In genomic region chr11:47892546-47893276, GRCh38 we compare ENCODE assay signal across 8 cellular contexts. TPM values are rescaled to one million over a fixed set of nuclear protein-coding genes. Genes with fewer than 3 reads are reported as not detected.
DNase-seq lines count a peak whose midpoint lies in the region; ATAC-seq, FAIRE-seq and TF ChIP-seq lines count a peak whose summit lies in the region.
"Not testable (repeated sequence)": the region's sequence is repeated elsewhere in the genome, so short reads cannot be mapped to it uniquely, and the experiment has no call there.

No MANE protein-coding gene starts in this region.

- H3K9me1 ChIP-seq in K562 (ENCODE audit: control insufficient read depth, insufficient read depth, low read length), result not testable (repeated sequence)

- not testable (repeated sequence) for FAIRE-seq in K562 (lab: Jason Lieb, UNC); kidney (lab: Jason Lieb, UNC)

- TF ChIP-seq POLR2A in K562 (conservative IDR thresholded peaks at IDR 0.05); spleen (IDR thresholded peaks at IDR 0.05): not testable (repeated sequence)

- in situ Hi-C loops in K562 (cut with MboI), result not testable (repeated sequence)

- not testable (repeated sequence) for H3K9ac ChIP-seq in DND-41 (ENCODE audit: low read depth, low read length); K562 (ENCODE audit: insufficient read depth in 1 of 2, low read depth in 2 of 2, low read length in 2 of 2); kidney (ENCODE audit: low read length in 2 of 2); mesenchymal stem cell (ENCODE audit: low read length)

- H3K27ac ChIP-seq in DND-41 (ENCODE audit: low read length); WERI-Rb-1; K562 (ENCODE audit: extremely low read depth, low read depth, low read length); kidney (ENCODE audit: low read depth in 2 of 2, low read length in 2 of 2); mesenchymal stem cell (ENCODE audit: low read length, poor library complexity, severe bottlenecking); spleen: not testable (repeated sequence)

- POLR2A ChIA-PET in K562 (lab: Yijun Ruan, JAX), result not testable (repeated sequence)

- not testable (repeated sequence) for H4K20me1 ChIP-seq in DND-41 (ENCODE audit: insufficient read depth, low read length); K562 (replicated peaks; ENCODE audit: control insufficient read depth, insufficient read depth, low read length)

- not testable (repeated sequence) for ATAC-seq in DND-41 (ENCODE audit: insufficient read depth, low read depth); K562

- not testable (repeated sequence) for H3K4ac ChIP-seq in mesenchymal stem cell (ENCODE audit: low read depth in 1 of 2, low read length in 2 of 2)

- not testable (repeated sequence) for TF ChIP-seq CTCF in DND-41 (IDR thresholded peaks at IDR 0.05; ENCODE audit: borderline replicate concordance, extremely low read depth, low read length, poor library complexity, severe bottlenecking); WERI-Rb-1 (IDR thresholded peaks at IDR 0.05; ENCODE audit: low read depth, low read length); K562 (IDR thresholded peaks at IDR 0.05 in 2 of 3, conservative IDR thresholded peaks at IDR 0.05 in 1 of 3; ENCODE audit: insufficient read depth in 2 of 3, low read depth in 1 of 3, low read length in 3 of 3); glutamatergic neuron (IDR thresholded peaks at IDR 0.05; ENCODE audit: partially characterized antibody, unreplicated experiment); kidney (IDR thresholded peaks at IDR 0.05; ENCODE audit: borderline replicate concordance, extremely low read depth, insufficient read depth); spleen (IDR thresholded peaks at IDR 0.05 in 8 of 11, conservative IDR thresholded peaks at IDR 0.05 in 3 of 11)

- H3K4me3 Mint-ChIP-seq in glutamatergic neuron (ENCODE audit: unreplicated experiment), result not testable (repeated sequence)

- not testable (repeated sequence) for H2AFZ ChIP-seq in DND-41 (ENCODE audit: low read depth, low read length); K562 (ENCODE audit: low read depth, low read length); mesenchymal stem cell (ENCODE audit: low read depth, low read length)

- intact Hi-C loops in K562 (cut with micrococcal nuclease); kidney (cut with DNase I); spleen (cut with DNase I; ENCODE audit: low total_unique reads): not testable (repeated sequence)

- TF ChIP-seq RAD21 in K562 (CRISPR knock-in tag; conservative IDR thresholded peaks at IDR 0.05 in 1 of 2, IDR thresholded peaks at IDR 0.05 in 1 of 2), result not testable (repeated sequence)

- not testable (repeated sequence) for H3K23ac ChIP-seq in mesenchymal stem cell (ENCODE audit: low read length in 2 of 2)

- not testable (repeated sequence) for H3K4me3 ChIP-seq in DND-41 (ENCODE audit: low read depth in 1 of 2, low read length in 2 of 2); WERI-Rb-1 (ENCODE audit: low read depth, low read length); K562; kidney (ENCODE audit: low read length in 2 of 2); mesenchymal stem cell (ENCODE audit: insufficient read depth in 1 of 2, low read depth in 1 of 2, low read length in 2 of 2); spleen

- H2BK5ac ChIP-seq in mesenchymal stem cell (ENCODE audit: low read depth, low read length, poor library complexity, severe bottlenecking), result not testable (repeated sequence)

- not testable (repeated sequence) for H2BK120ac ChIP-seq in mesenchymal stem cell (ENCODE audit: low read depth, low read length)

- H3K79me1 ChIP-seq in mesenchymal stem cell (replicated peaks; ENCODE audit: low read length, poor library complexity, severe bottlenecking), result not testable (repeated sequence)

- not testable (repeated sequence) for H3K36me3 ChIP-seq in DND-41 (ENCODE audit: insufficient read depth, low read length); WERI-Rb-1; K562 (ENCODE audit: control insufficient read depth, insufficient read depth, low read length); kidney (ENCODE audit: control insufficient read depth in 1 of 2, insufficient read depth in 2 of 2, low read length in 2 of 2); mesenchymal stem cell (ENCODE audit: control insufficient read depth in 1 of 2, insufficient read depth in 2 of 2, low read depth in 1 of 2, low read length in 2 of 2); spleen

- H3K4me1 ChIP-seq in DND-41 (ENCODE audit: insufficient read depth, low read length); K562 (replicated peaks in 1 of 2; ENCODE audit: control insufficient read depth in 2 of 2, insufficient read depth in 2 of 2, low read length in 2 of 2); kidney (ENCODE audit: control insufficient read depth in 1 of 2, insufficient read depth in 1 of 2, low read depth in 1 of 2, low read length in 2 of 2); mesenchymal stem cell (ENCODE audit: control insufficient read depth, insufficient read depth, low read depth, low read length): not testable (repeated sequence)
- H3K4me1 ChIP-seq in spleen, result peaks cover 5 to 19% (median 15%) of the 10 kb centered on the region in 6 donors

- H3K27me3 Mint-ChIP-seq in glutamatergic neuron (ENCODE audit: unreplicated experiment), result not testable (repeated sequence)

- H4K91ac ChIP-seq in mesenchymal stem cell (ENCODE audit: low read length), result peak overlapping the region; percentile 39

- H3K36me3 Mint-ChIP-seq in glutamatergic neuron (ENCODE audit: unreplicated experiment), result not testable (repeated sequence)

- DNase-seq in DND-41, result peak; percentile 15
- DNase-seq in WERI-Rb-1, result peak; percentile 19
- not testable (repeated sequence) for DNase-seq in K562 (ENCODE audit: extremely low read depth in 1 of 4, low spot score in 3 of 4); mesenchymal stem cell
- peak; percentile 24 for DNase-seq in glutamatergic neuron
- peak; percentile 66 for DNase-seq in kidney
- peak; percentile 57 for DNase-seq in mesenteric fat pad (ENCODE audit: low spot score)
- peak; percentile 46 for DNase-seq in spleen

- H3K9me3 ChIP-seq in DND-41 (ENCODE audit: insufficient read depth, low read length, severe bottlenecking); WERI-Rb-1 (ENCODE audit: severe bottlenecking); K562 (replicated peaks; ENCODE audit: control insufficient read depth, insufficient read depth, low read depth, low read length); kidney (ENCODE audit: control insufficient read depth in 1 of 2, low read length in 2 of 2); mesenchymal stem cell (ENCODE audit: control insufficient read depth, low read length); spleen: not testable (repeated sequence)

- H3K9me3 Mint-ChIP-seq in glutamatergic neuron (ENCODE audit: unreplicated experiment), result not testable (repeated sequence)

- CTCF ChIA-PET in K562 (lab: Yijun Ruan, JAX; ENCODE audit: low intra/inter-chr PET ratio), result not testable (repeated sequence)

- H2BK15ac ChIP-seq in mesenchymal stem cell (ENCODE audit: low read depth, poor library complexity, severe bottlenecking), result not testable (repeated sequence)

- BruUV-seq in K562 (replicated peaks; lab: Mats Ljungman, UMichigan), result not testable (repeated sequence)

- H3K4me1 Mint-ChIP-seq in glutamatergic neuron (ENCODE audit: low read depth, unreplicated experiment), result not testable (repeated sequence)

- H3K27ac Mint-ChIP-seq in glutamatergic neuron (ENCODE audit: unreplicated experiment), result not testable (repeated sequence)

- not testable (repeated sequence) for H3K79me2 ChIP-seq in DND-41 (ENCODE audit: insufficient read depth, low read length); K562 (ENCODE audit: control insufficient read depth, insufficient read depth, low read length)

- TF ChIP-seq EP300 in K562 (IDR thresholded peaks at IDR 0.05; ENCODE audit: low read length), result not testable (repeated sequence)

- H3K14ac ChIP-seq in mesenchymal stem cell (ENCODE audit: low read length in 2 of 2), result not testable (repeated sequence)

- H2BK12ac ChIP-seq in mesenchymal stem cell (ENCODE audit: low read length in 2 of 2), result not testable (repeated sequence)

- H3K27me3 ChIP-seq in DND-41 (ENCODE audit: insufficient read depth, low read length, poor library complexity); WERI-Rb-1 (ENCODE audit: insufficient read depth, low read depth, severe bottlenecking); K562 (ENCODE audit: control insufficient read depth in 2 of 2, insufficient read depth in 2 of 2, low read length in 2 of 2); mesenchymal stem cell (ENCODE audit: control insufficient read depth in 1 of 2, insufficient read depth in 1 of 2, low read length in 2 of 2); spleen (replicated peaks in 1 of 7): not testable (repeated sequence)

- not testable (repeated sequence) for H2AK5ac ChIP-seq in mesenchymal stem cell (ENCODE audit: low read length, severe bottlenecking)

- not testable (repeated sequence) for H4K8ac ChIP-seq in mesenchymal stem cell (ENCODE audit: low read length)

- H3K4me2 ChIP-seq in DND-41 (ENCODE audit: insufficient read depth, low read length); K562 (ENCODE audit: insufficient read depth, low read length); mesenchymal stem cell (ENCODE audit: low read length, poor library complexity, severe bottlenecking): not testable (repeated sequence)

- WGBS in K562 (ENCODE audit: insufficient coverage, low coverage, missing lambda C conversion rate), result 72% methylated on average over 23 of the region's 57 CpGs
- 95% methylated on average over 26 of the region's 57 CpGs for WGBS in mesenchymal stem cell
- WGBS in spleen, 5 donors, result 93 to 100% (median 95%) methylated on average over 7 to 57 of the region's 57 CpGs

- not testable (repeated sequence) for H3K18ac ChIP-seq in mesenchymal stem cell (ENCODE audit: low read depth in 1 of 2, low read length in 2 of 2)

RNA-seq across cellular contexts. Expression of gene NUP160, which starts 44.6 kb away (rescaled TPM):
- 208 and 361 TPM in 2 replicates for total RNA-seq in K562 (2011; cell fraction: chromatin; rRNA removed; ENCODE audit: low replicate concordance)
- 99.7 and 113 TPM in 2 replicates for total RNA-seq in K562 (2011; cell fraction: nucleolus; rRNA removed)
- 163 and 198 TPM in 2 replicates for total RNA-seq in K562 (2011; cell fraction: nucleoplasm; rRNA removed)
- total RNA-seq in K562 (2014; rRNA removed), result 41.5 and 47.1 TPM in 2 replicates
- 77.4 and 89.6 TPM in 2 replicates for total RNA-seq in K562 (2014; rRNA removed; fragmentation: Illumina TruSeq; extraction: Trizol)
- total RNA-seq in K562 (2015; rRNA removed; fragmentation: Illumina TruSeq; extraction: Trizol), result 61.5 and 65.0 TPM in 2 replicates
- 77.8 and 81.0 TPM in 2 replicates for total RNA-seq in K562 (2021)
- 82.7 and 112 TPM in 2 replicates for polyA plus RNA-seq in K562 (2011; rRNA removed)
- 41.7 and 61.1 TPM in 2 replicates for polyA plus RNA-seq in K562 (2011; cell fraction: cytosol; rRNA removed)
- polyA plus RNA-seq in K562 (2011; cell fraction: nucleus; rRNA removed), result 59.8 and 68.8 TPM in 2 replicates
- polyA plus RNA-seq in K562 (2012), result 39.9 and 56.4 TPM in 2 replicates
- polyA plus RNA-seq in K562 (2014; fragmentation: Illumina TruSeq; extraction: Trizol), result 73.7 and 74.2 TPM in 2 replicates
- polyA plus RNA-seq in K562 (2014; fragmentation: Nextera tagmentation; extraction: Ambion mirVana), result 10 to 100 TPM; 44.5 to 60.2 TPM
- polyA plus RNA-seq in K562 (2014; rRNA removed), result 53.0 and 54.3 TPM in 2 replicates
- polyA minus RNA-seq in K562 (2011; rRNA and poly(A)+ RNA removed), result 238 and 272 TPM in 2 replicates
- 72.9 and 106 TPM in 2 replicates for polyA minus RNA-seq in K562 (2011; cell fraction: cytosol; rRNA and poly(A)+ RNA removed)
- polyA minus RNA-seq in K562 (2011; cell fraction: nucleus; rRNA and poly(A)+ RNA removed), result 46.6 and 77.9 TPM in 2 replicates
- 56.2 TPM for total RNA-seq in glutamatergic neuron (ENCODE audit: unreplicated experiment)
- total RNA-seq in kidney, result 39.3 TPM
- 6.8 TPM for polyA plus RNA-seq in kidney (ENCODE audit: insufficient read depth, low read depth, low replicate concordance)
- polyA plus RNA-seq in mesenchymal stem cell (2013, experiment 1 of 2), result 12.5 TPM
- 12.7 TPM for polyA plus RNA-seq in mesenchymal stem cell (2013, experiment 2 of 2)
- total RNA-seq in mesenteric fat pad, result 34.2 TPM
- total RNA-seq in spleen, result 10 to 100 TPM; 39.8 to 54.8 (median 46.9) TPM
- 10 to 100 TPM; 16.0 to 20.3 (median 16.0) TPM for polyA plus RNA-seq in spleen
